8 cellular contexts compared by ENCODE assay signal in the genomic region with DNA sequence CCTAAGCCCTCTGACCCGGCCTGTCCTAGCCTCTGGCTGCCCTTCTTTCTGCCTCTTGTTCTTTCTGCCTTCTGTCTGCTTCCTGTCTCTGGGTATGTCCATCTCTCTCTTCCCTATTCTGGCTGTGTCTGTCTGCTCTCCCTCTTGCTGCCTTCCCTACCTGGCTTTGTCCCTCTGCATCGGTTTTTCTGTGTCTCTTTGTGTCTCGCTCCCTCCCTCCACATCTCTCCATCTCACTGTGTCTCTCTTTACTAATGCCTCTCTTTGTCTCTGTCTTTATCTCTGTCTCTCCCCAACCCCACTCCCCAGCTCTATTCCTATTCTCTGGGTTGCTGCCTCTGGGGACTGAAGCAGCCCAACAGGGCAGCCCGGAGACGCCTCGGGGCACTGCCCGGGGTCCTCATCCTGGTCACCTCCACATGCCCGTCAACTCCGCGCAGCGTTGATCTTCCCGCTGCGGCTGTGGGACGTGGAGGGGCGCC. TPM values are rescaled to one million over a fixed set of nuclear protein-coding genes. Genes with fewer than 3 reads are reported as not detected.
DNase-seq lines count a peak whose midpoint lies in the region; ATAC-seq and TF ChIP-seq lines count a peak whose summit lies in the region.

No MANE protein-coding gene starts in this region.

- H3K27me3 ChIP-seq in HUES6 (ENCODE audit: control insufficient read depth, insufficient read depth, low read length) = peaks cover 89% of the 10 kb centered on the region

- H3K27ac ChIP-seq in HUES6 (ENCODE audit: low read depth, low read length) = no peak overlapping the region
- H3K27ac ChIP-seq in angular gyrus (ENCODE audit: low read depth, low read length) = peak overlapping the region; percentile 60

- H3K36me3 Mint-ChIP-seq in mesothelial cell of epicardium = peaks cover under 1% of the 10 kb centered on the region

- DNase-seq in Caki2 (ENCODE audit: low read depth) (peak; percentile 47), mesothelial cell of epicardium (ENCODE audit: low spot score in 2 of 2, unreplicated experiment in 2 of 2) (no peak), NCI-H2227 treated with DMSO at 0.1 percent for 48 hours (lab: John Stamatoyannopoulos, UW) (no peak)

- no peak for TF ChIP-seq CTCF in mesothelial cell of epicardium (IDR thresholded peaks at IDR 0.05; ENCODE audit: unreplicated experiment)

- peak overlapping the region; percentile 73 for H3K4me3 ChIP-seq in HUES6 (ENCODE audit: low read depth, low read length)

- peaks cover 48% of the 10 kb centered on the region for H3K4me1 Mint-ChIP-seq in mesothelial cell of epicardium

- no peaks in the 10 kb centered on the region for H3K9me3 ChIP-seq in HUES6 (ENCODE audit: control insufficient read depth, insufficient read depth, low read depth, low read length)

- peaks cover 55% of the 10 kb centered on the region for H3K4me1 ChIP-seq in HUES6 (ENCODE audit: control insufficient read depth, insufficient read depth, low read length)

- H3K27ac Mint-ChIP-seq in mesothelial cell of epicardium = no peak overlapping the region

- in situ Hi-C loops in Caki2 (cut with HindIII; ENCODE audit: low pct_unique_long_range_greater_than_20kb, low sequenced_read_pairs) = no loop called here

- H3K9me3 Mint-ChIP-seq in mesothelial cell of epicardium = no peaks in the 10 kb centered on the region

- ATAC-seq in GM18498 (IDR thresholded peaks at IDR 0.05; ENCODE audit: unreplicated experiment) = no peak
- no peak for ATAC-seq in GM21423 (IDR thresholded peaks at IDR 0.05; ENCODE audit: unreplicated experiment)
- no peak for ATAC-seq in GM21619 (IDR thresholded peaks at IDR 0.05; ENCODE audit: unreplicated experiment)

- H3K36me3 ChIP-seq in HUES6 (ENCODE audit: control insufficient read depth, insufficient read depth, low read length) = peaks cover 1% of the 10 kb centered on the region

- H3K9ac ChIP-seq in HUES6 (ENCODE audit: low read length) = peak overlapping the region; percentile 81

- H3K27me3 Mint-ChIP-seq in mesothelial cell of epicardium (ENCODE audit: low read depth) = peaks cover 96% of the 10 kb centered on the region

- peak overlapping the region; percentile 78 for H3K4me3 Mint-ChIP-seq in mesothelial cell of epicardium

RNA-seq across cellular contexts. Expression of gene SHMT2, which starts 10.1 kb away (rescaled TPM):
- total RNA-seq in Caki2 (2014; rRNA removed; shearing (Covaris generic); ENCODE audit: low replicate concordance) = 246 and 291 TPM in 2 replicates
- 78.7 to 83.7 TPM (median 78.8 TPM) in 3 replicates for total RNA-seq in mesothelial cell of epicardium

RNA-seq across cellular contexts. Expression of gene STAC3, which starts 11.4 kb away (rescaled TPM):
- 0.95 TPM in 1 of 2 replicates, not detected in the other for total RNA-seq in Caki2 (2014; rRNA removed; shearing (Covaris generic); ENCODE audit: low replicate concordance)
- total RNA-seq in mesothelial cell of epicardium = 9.8 to 11.3 TPM (median 10.6 TPM) in 3 replicates

RNA-seq across cellular contexts. Expression of gene NXPH4, which starts 23.0 kb away (rescaled TPM):
- total RNA-seq in Caki2 (2014; rRNA removed; shearing (Covaris generic); ENCODE audit: low replicate concordance) = 0.54 TPM in 1 of 2 replicates, not detected in the other
- 3.3 to 3.8 TPM (median 3.6 TPM) in 3 replicates for total RNA-seq in mesothelial cell of epicardium
